12 cellular contexts compared by ENCODE assay signal in the genomic region with DNA sequence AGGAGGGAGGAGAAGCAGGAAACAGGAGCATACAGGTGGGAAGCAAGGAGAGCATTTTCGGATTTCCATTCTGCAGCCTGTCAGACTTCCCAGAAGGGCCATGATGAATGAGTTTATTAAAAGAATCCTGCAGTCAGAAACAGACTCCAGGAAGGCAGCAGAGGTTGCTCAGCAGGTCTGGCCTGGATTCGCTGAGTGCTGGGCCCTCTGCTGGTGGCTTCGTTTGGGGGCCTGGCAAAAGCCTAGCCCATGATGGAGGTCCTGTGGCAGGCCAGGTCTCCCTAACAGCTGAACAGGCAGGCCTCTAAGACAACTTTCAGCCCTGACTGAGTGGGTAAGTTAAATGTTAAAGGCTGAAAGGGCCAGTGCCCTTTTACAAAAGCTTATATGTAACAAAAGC.
DNase-seq lines count a peak whose midpoint lies in the region; ATAC-seq, FAIRE-seq and TF ChIP-seq lines count a peak whose summit lies in the region.
"Had no signal": no experiment of that assay in that cellular context is flagged by ENCODE, and none has a peak within 500 bp of the region (broad histone marks: within the 10 kb centered on the region; RNA-seq: fewer than 3 reads in every experiment).

No MANE protein-coding gene starts in this region.

- H3K9me2 ChIP-seq in OCI-LY1 (ENCODE audit: low read depth, low read length) = no peaks in the 10 kb centered on the region

- no peak for FAIRE-seq in small intestine (lab: Jason Lieb, UNC)

- intact Hi-C loops in heart right ventricle (cut with DNase I) = no loop called here

- peak; percentile 36; the same call in 1 of the 2 replicates for TF ChIP-seq CTCF in OCI-LY1 (IDR thresholded peaks at IDR 0.05; ENCODE audit: low read length)
- TF ChIP-seq CTCF in heart right ventricle (IDR thresholded peaks at IDR 0.05) = peak; percentile 6 to 49 (median 37)

- WGBS in heart right ventricle, 2 donors = 40 to 46% methylated on average over 3 of the region's 3 CpGs
- WGBS in small intestine, 3 donors = 29 to 48% (median 42%) methylated on average over 3 of the region's 3 CpGs

- no peak overlapping the region for H3K9ac ChIP-seq in OCI-LY1 (ENCODE audit: low read length)

- H3K9me3 ChIP-seq in OCI-LY1 (ENCODE audit: low read length) (no peaks in the 10 kb centered on the region), heart right ventricle (no peaks in the 10 kb centered on the region), small intestine (ENCODE audit: control insufficient read depth, low read depth) (no peaks in the 10 kb centered on the region)
- H3K9me3 ChIP-seq: HAP-1 had no signal

- DNase-seq in activated CD4-positive, alpha-beta T cell treated with anti-CD3 and anti-CD28 coated beads for 48 hours = peak; percentile 18
- DNase-seq in activated CD4-positive, alpha-beta T cell treated with anti-CD3 and anti-CD28 coated beads for 1 hour = no peak
- DNase-seq in heart right ventricle (peak; percentile 27), small intestine (peak; percentile 8)
- DNase-seq: CD4-positive, alpha-beta memory T cell; cerebellar nuclear complex; NCI-H1105 treated with DMSO at 0.1 percent for 48 hours had no signal

- no peak overlapping the region for H3K4me2 ChIP-seq in OCI-LY1 (ENCODE audit: low read length)

- no peaks in the 10 kb centered on the region for H4K20me1 ChIP-seq in OCI-LY1 (ENCODE audit: insufficient read depth, low read length)

- H3K4me3 ChIP-seq in OCI-LY1 (ENCODE audit: low read depth, low read length, poor library complexity, severe bottlenecking) (no peak overlapping the region), heart right ventricle (no peak overlapping the region), small intestine (ENCODE audit: low read depth in 1 of 2, low read length in 2 of 2) (no peak overlapping the region)
- H3K4me3 ChIP-seq: HAP-1 had no signal

- H3K27me3 ChIP-seq in OCI-LY1 (ENCODE audit: insufficient read depth, low read length) (no peaks in the 10 kb centered on the region), heart right ventricle (no peaks in the 10 kb centered on the region), small intestine (ENCODE audit: control insufficient read depth in 2 of 2, insufficient read depth in 2 of 2, low read length in 2 of 2) (no peaks in the 10 kb centered on the region)

- H3K36me3 ChIP-seq in OCI-LY1 (ENCODE audit: insufficient read depth, low read length) = no peaks in the 10 kb centered on the region
- no peaks in the 10 kb centered on the region for H3K36me3 ChIP-seq in heart right ventricle
- H3K36me3 ChIP-seq in small intestine (ENCODE audit: control insufficient read depth in 2 of 2, insufficient read depth in 2 of 2, low read length in 2 of 2) = no peaks in the 10 kb centered on the region
- H3K36me3 ChIP-seq: HAP-1 had no signal

- H3K27ac ChIP-seq in OCI-LY1 (ENCODE audit: low read depth, low read length, poor library complexity, severe bottlenecking) (no peak overlapping the region), heart right ventricle (no peak overlapping the region), small intestine (ENCODE audit: low read depth in 1 of 2, low read length in 1 of 2) (no peak overlapping the region)

- H3K79me2 ChIP-seq in OCI-LY1 (ENCODE audit: insufficient read depth, low read length) = no peaks in the 10 kb centered on the region

- H3K4me1 ChIP-seq in OCI-LY1 (ENCODE audit: insufficient read depth, low read length, severe bottlenecking) (no peaks in the 10 kb centered on the region), heart right ventricle (peaks cover 0 to 2% (median 0%) of the 10 kb centered on the region in 9 donors), small intestine (ENCODE audit: control insufficient read depth in 2 of 2, insufficient read depth in 1 of 2, low read depth in 1 of 2, low read length in 1 of 2) (no peaks in the 10 kb centered on the region)
- H3K4me1 ChIP-seq: HAP-1 had no signal

- no peak overlapping the region for H2AFZ ChIP-seq in OCI-LY1 (ENCODE audit: low read length)

- ATAC-seq in heart right ventricle (peak in 6 of 8 donors; percentile 17 to 83 (median 52)), HG03457 (IDR thresholded peaks at IDR 0.05; ENCODE audit: unreplicated experiment) (no peak), HG03139 (IDR thresholded peaks at IDR 0.05; ENCODE audit: unreplicated experiment) (no peak)
- no peak for ATAC-seq in activated CD4-positive, CD25-positive, alpha-beta regulatory T cell treated with anti-CD3 and anti-CD28 coated beads, Interleukin-2, amount 50 U/mL, for 24 hours

- H3F3A ChIP-seq in OCI-LY1 (ENCODE audit: insufficient read depth, low read length) = no peaks in the 10 kb centered on the region

Comparison
In these comparisons a context has a peak if more than half of its experiments do, and no peak if none do; other contexts are left out.
1. ATAC-seq: peak in heart right ventricle (6 of 8); none in HG03457 (single experiment), HG03139 (single experiment) and activated CD4-positive, CD25-positive, alpha-beta regulatory T cell treated with anti-CD3 and anti-CD28 coated beads, Interleukin-2, amount 50 U/mL, for 24 hours (0 of 2).